8 cellular contexts compared by ENCODE assay signal in genomic region chr12:120539303-120539702, GRCh38. TPM values are rescaled to one million over a fixed set of nuclear protein-coding genes. Genes with fewer than 3 reads are reported as not detected.
DNase-seq lines count a peak whose midpoint lies in the region; ATAC-seq, FAIRE-seq and TF ChIP-seq lines count a peak whose summit lies in the region.

No MANE protein-coding gene starts in this region.

- H3K36me3 ChIP-seq in small intestine (ENCODE audit: control insufficient read depth in 2 of 2, insufficient read depth in 2 of 2, low read length in 2 of 2): peaks cover under 1 to 5% of the 10 kb centered on the region in 2 donors

- CTCF ChIA-PET in activated CD8-positive, alpha-beta T cell treated with anti-CD3 and anti-CD28 coated beads for 36 hours (lab: Charles Lee): interaction anchor here (1.2 to 2.1 kb wide), 5 partner anchors 10 to 110 kb away, joined by 3 to 9 read pairs (median 4); partner anchors contain the start of genes COQ5 and POP5

- H3K4me3 ChIP-seq in small intestine (ENCODE audit: low read depth in 1 of 2, low read length in 2 of 2): no peak overlapping the region

- FAIRE-seq in small intestine (lab: Jason Lieb, UNC): no peak

- POLR2A ChIA-PET in activated CD8-positive, alpha-beta T cell treated with anti-CD3 and anti-CD28 coated beads for 36 hours (lab: Charles Lee): interaction anchor here (0.5 to 2.3 kb wide), 3 partner anchors 10 to 531 kb away, joined by 3 to 9 read pairs (median 3); partner anchors contain the start of gene COQ5

- peak overlapping the region in 3 of 4 donors; percentile 61 to 94 (median 92) for H3K4me3 Mint-ChIP-seq in IgD-negative memory B cell
- no peak overlapping the region for H3K4me3 Mint-ChIP-seq in activated CD8-positive, alpha-beta T cell treated with anti-CD3 and anti-CD28 coated beads for 36 hours

- TF ChIP-seq CTCF in activated CD8-positive, alpha-beta T cell treated with anti-CD3 and anti-CD28 coated beads for 36 hours (IDR thresholded peaks at IDR 0.05): no peak

- in situ Hi-C loops in KBM-7 (cut with MboI; ENCODE audit: low pct_unique_long_range_greater_than_20kb, low sequenced_read_pairs): no loop called here

- WGBS in small intestine, 3 donors: 14 to 43% (median 28%) methylated on average over 1 of the region's 1 CpG

- no peaks in the 10 kb centered on the region for H3K27me3 ChIP-seq in small intestine (ENCODE audit: control insufficient read depth in 2 of 2, insufficient read depth in 2 of 2, low read length in 2 of 2)

- peak overlapping the region in 2 of 3 donors; percentile 53 to 91 for H3K27ac Mint-ChIP-seq in IgD-negative memory B cell
- H3K27ac Mint-ChIP-seq in activated CD8-positive, alpha-beta T cell treated with anti-CD3 and anti-CD28 coated beads for 36 hours: peak overlapping the region; percentile 61

- H3K9me3 ChIP-seq in small intestine (ENCODE audit: control insufficient read depth, low read depth): no peaks in the 10 kb centered on the region

- ATAC-seq in activated CD8-positive, alpha-beta T cell treated with anti-CD3 and anti-CD28 coated beads for 36 hours: no peak
- ATAC-seq in HG03342 (IDR thresholded peaks at IDR 0.05; ENCODE audit: unreplicated experiment) (no peak), HG02759 (IDR thresholded peaks at IDR 0.05; ENCODE audit: unreplicated experiment) (no peak)

- no peaks in the 10 kb centered on the region for H3K27me3 Mint-ChIP-seq in IgD-negative memory B cell
- H3K27me3 Mint-ChIP-seq in activated CD8-positive, alpha-beta T cell treated with anti-CD3 and anti-CD28 coated beads for 36 hours: no peaks in the 10 kb centered on the region

- DNase-seq in activated CD8-positive, alpha-beta T cell treated with anti-CD3 and anti-CD28 coated beads for 36 hours: peak; percentile 19
- DNase-seq in fibroblast of peridontal ligament (ENCODE audit: extremely low read depth) (peak; percentile 36), small intestine (peak; percentile 44), NCI-H446 (lab: John Stamatoyannopoulos, UW) (no peak), KBM-7 (no peak)

- no peaks in the 10 kb centered on the region for H3K36me3 Mint-ChIP-seq in IgD-negative memory B cell
- H3K36me3 Mint-ChIP-seq in activated CD8-positive, alpha-beta T cell treated with anti-CD3 and anti-CD28 coated beads for 36 hours (ENCODE audit: low read depth): peaks cover 54% of the 10 kb centered on the region

- H3K4me1 ChIP-seq in small intestine (ENCODE audit: control insufficient read depth in 2 of 2, insufficient read depth in 1 of 2, low read depth in 1 of 2, low read length in 1 of 2): peaks cover 4 to 31% of the 10 kb centered on the region in 2 donors

- H3K9me3 Mint-ChIP-seq in IgD-negative memory B cell: no peaks in the 10 kb centered on the region
- H3K9me3 Mint-ChIP-seq in activated CD8-positive, alpha-beta T cell treated with anti-CD3 and anti-CD28 coated beads for 36 hours: no peaks in the 10 kb centered on the region

- H3K27ac ChIP-seq in small intestine (ENCODE audit: low read depth in 1 of 2, low read length in 1 of 2): no peak overlapping the region

- intact Hi-C loops in activated CD8-positive, alpha-beta T cell treated with anti-CD3 and anti-CD28 coated beads for 36 hours (cut with micrococcal nuclease): no loop called here

- H3K4me1 Mint-ChIP-seq in IgD-negative memory B cell: peaks cover 38 to 57% (median 47%) of the 10 kb centered on the region in 3 donors
- H3K4me1 Mint-ChIP-seq in activated CD8-positive, alpha-beta T cell treated with anti-CD3 and anti-CD28 coated beads for 36 hours (ENCODE audit: low read depth): peaks cover 50% of the 10 kb centered on the region

RNA-seq across cellular contexts. Expression of gene RNF10, which starts 5.1 kb away (rescaled TPM):
- polyA plus RNA-seq in IgD-negative memory B cell: 111 TPM
- 100 to 1,000 TPM; 155 to 159 TPM for total RNA-seq in activated CD8-positive, alpha-beta T cell treated with anti-CD3 and anti-CD28 coated beads for 36 hours
- polyA plus RNA-seq in small intestine: 100 to 1,000 TPM; 102 to 261 (median 159) TPM

RNA-seq across cellular contexts. Expression of gene COQ5, which starts 10.3 kb away (rescaled TPM):
- polyA plus RNA-seq in IgD-negative memory B cell (29.1 TPM), small intestine (10 to 100 TPM; 33.2 to 46.3 (median 36.5) TPM)
- 10 to 100 TPM; 34.4 to 35.5 TPM for total RNA-seq in activated CD8-positive, alpha-beta T cell treated with anti-CD3 and anti-CD28 coated beads for 36 hours

RNA-seq across cellular contexts. Expression of gene POP5, which starts 41.9 kb away (rescaled TPM):
- polyA plus RNA-seq in IgD-negative memory B cell: 74.2 TPM
- total RNA-seq in activated CD8-positive, alpha-beta T cell treated with anti-CD3 and anti-CD28 coated beads for 36 hours: 10 to 100 TPM; 44.3 to 51.1 TPM
- 10 to 100 TPM; 20.0 to 59.9 (median 32.7) TPM for polyA plus RNA-seq in small intestine

RNA-seq across cellular contexts. Expression of gene DYNLL1, which starts 43.4 kb away (rescaled TPM):
- polyA plus RNA-seq in IgD-negative memory B cell (442 TPM), small intestine (100 to 1,000 TPM; 312 to 554 (median 440) TPM)
- total RNA-seq in activated CD8-positive, alpha-beta T cell treated with anti-CD3 and anti-CD28 coated beads for 36 hours: 100 to 1,000 TPM; 126 to 137 TPM

Comparison
In these comparisons a context has a peak if more than half of its experiments do, and no peak if none do; other contexts are left out.
1. DNase-seq: peak in activated CD8-positive, alpha-beta T cell treated with anti-CD3 and anti-CD28 coated beads for 36 hours (single experiment), fibroblast of peridontal ligament (single experiment) and small intestine (single experiment); none in NCI-H446 (0 of 2) and KBM-7 (single experiment).